18 cellular contexts compared by ENCODE assay signal in genomic region chr5:85533324-85533723, GRCh38.
"Had no signal": no experiment of that assay in that cellular context is flagged by ENCODE, and none has a peak within 500 bp of the region (broad histone marks: within the 10 kb centered on the region; RNA-seq: fewer than 3 reads in every experiment).

No MANE protein-coding gene starts in this region.

- H3K9me3 Mint-ChIP-seq: central memory CD8-positive, alpha-beta T cell; memory B cell had no signal

- H3K4me1 Mint-ChIP-seq: central memory CD8-positive, alpha-beta T cell; memory B cell had no signal

- H3K4me3 ChIP-seq: colonic mucosa, thyroid gland had no signal

- DNase-seq: activated CD4-positive, alpha-beta T cell treated with anti-CD3 and anti-CD28 coated beads for 1 hour; activated effector memory CD4-positive, alpha-beta T cell treated with anti-CD3 and anti-CD28 coated beads, Interleukin-2, amount 50 U/mL, for 16 hours; activated naive CD4-positive, alpha-beta T cell treated with anti-CD3 and anti-CD28 coated beads, Interleukin-2, amount 50 U/mL, for 16 hours; activated T-cell treated with anti-CD3 and anti-CD28 coated beads, Interleukin-2, amount 50 U/mL, for 72 hours; aorta; colonic mucosa; kidney glomerular epithelial cell; left ventricle myocardium superior; naive thymus-derived CD4-positive, alpha-beta T cell; stimulated activated CD4-positive, alpha-beta T cell treated with anti-CD3 and anti-CD28 coated beads, Interleukin-12 subunit alpha, Interleukin-12 subunit beta, amount 100 ng/mL, for 4 hours; stimulated activated CD4-positive, alpha-beta T cell treated with anti-CD3 and anti-CD28 coated beads, Interleukin-1b, Interleukin-23, amount 100 ng/mL, for 48 hours; stimulated activated CD8-positive, alpha-beta memory T cell treated with anti-CD3 and anti-CD28 coated beads, Interleukin-4, amount 100 ng/mL, for 48 hours; stimulated activated naive CD4-positive, alpha-beta T cell; thyroid gland; WERI-Rb-1 had no signal

- H3K27me3 Mint-ChIP-seq: central memory CD8-positive, alpha-beta T cell; memory B cell; naive thymus-derived CD4-positive, alpha-beta T cell had no signal

- H3K27ac Mint-ChIP-seq: activated T-cell treated with anti-CD3 and anti-CD28 coated beads, Interleukin-2, amount 50 U/mL, for 72 hours; memory B cell; naive thymus-derived CD4-positive, alpha-beta T cell had no signal

- H3K36me3 Mint-ChIP-seq: memory B cell; naive thymus-derived CD4-positive, alpha-beta T cell had no signal

- FAIRE-seq: endometrium had no signal

- H3K4me3 Mint-ChIP-seq: activated T-cell treated with anti-CD3 and anti-CD28 coated beads, Interleukin-2, amount 50 U/mL, for 72 hours; central memory CD8-positive, alpha-beta T cell; memory B cell; naive thymus-derived CD4-positive, alpha-beta T cell had no signal

- ATAC-seq: activated T-cell treated with anti-CD3 and anti-CD28 coated beads, Interleukin-2, amount 50 U/mL, for 72 hours; left ventricle myocardium superior; naive thymus-derived CD4-positive, alpha-beta T cell had no signal
